ENCODE assay signal across 1 cellular context in the genomic region with DNA sequence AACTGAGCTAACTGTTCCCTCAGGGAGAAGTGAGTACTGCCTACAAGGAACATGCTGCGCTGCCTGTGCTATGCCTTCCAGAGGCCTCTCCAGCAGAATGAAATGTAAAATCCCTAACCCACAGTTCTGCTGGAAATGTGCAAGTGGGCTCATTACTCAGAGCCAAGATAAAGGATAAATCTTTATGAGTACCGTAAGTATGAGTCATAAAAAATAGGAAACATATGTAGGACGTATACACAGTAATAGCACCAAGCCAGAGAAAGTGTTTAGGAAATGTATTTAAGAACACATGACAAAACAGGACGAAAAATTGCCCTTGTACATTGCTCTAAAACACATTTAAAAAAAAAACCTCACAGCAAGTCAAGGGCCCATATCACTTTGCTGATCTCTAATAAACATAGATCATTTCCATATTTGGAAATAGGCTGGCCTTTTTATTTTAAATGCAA.
TF ChIP-seq lines count a peak whose summit lies in the region.

No MANE protein-coding gene starts in this region.

TF ChIP-seq in SK-N-SH treated with all-trans-retinoic acid at 6 μM for 48 hours, 23 proteins besides CTCF, POLR2A, EP300 and RAD21 (continued from another document):
- TF ChIP-seq PPARA (CRISPR knock-in tag; IDR thresholded peaks at IDR 0.05; ENCODE audit: borderline replicate concordance) = no peak
